8 cellular contexts compared by ENCODE assay signal in genomic region chr7:30771859-30772429, GRCh38. TPM values are rescaled to one million over a fixed set of nuclear protein-coding genes. Genes with fewer than 3 reads are reported as not detected.
A peak's percentile ranks its signal among the peaks of the same experiment; 100 is the strongest.
DNase-seq lines count a peak whose midpoint lies in the region; ATAC-seq and TF ChIP-seq lines count a peak whose summit lies in the region.

No MANE protein-coding gene starts in this region.

- DNase-seq in stimulated activated CD4-positive, alpha-beta T cell treated with anti-CD3 and anti-CD28 coated beads, Interleukin-15, amount 100 ng/mL, for 24 hours: peak; percentile 18
- no peak for DNase-seq in stimulated activated CD4-positive, alpha-beta T cell treated with anti-CD3 and anti-CD28 coated beads, Interleukin-4, amount 100 ng/mL, for 4 hours
- peak in 1 of 2 experiments; percentile 26 for DNase-seq in HL-60 (ENCODE audit: low read depth in 1 of 2, low spot score in 1 of 2)
- DNase-seq in activated naive CD8-positive, alpha-beta T cell treated with anti-CD3 and anti-CD28 coated beads for 36 hours: no peak
- no peak for DNase-seq in stimulated activated naive CD8-positive, alpha-beta T cell treated with anti-CD3 and anti-CD28 coated beads, Interleukin-15, amount 100 ng/mL, for 72 hours
- DNase-seq in DMS114 treated with DMSO at 0.1 percent for 48 hours (lab: John Stamatoyannopoulos, UW; ENCODE audit: unreplicated experiment): no peak
- no peak for DNase-seq in DMS153 (lab: John Stamatoyannopoulos, UW)

- H3K4me1 ChIP-seq in iPS-18a (ENCODE audit: control insufficient read depth, low read depth, low read length): no peaks in the 10 kb centered on the region

- H3K27ac Mint-ChIP-seq in activated naive CD8-positive, alpha-beta T cell treated with anti-CD3 and anti-CD28 coated beads for 36 hours: peak overlapping the region; percentile 70
- H3K27ac Mint-ChIP-seq in stimulated activated naive CD8-positive, alpha-beta T cell treated with anti-CD3 and anti-CD28 coated beads, Interleukin-15, amount 100 ng/mL, for 72 hours: peak overlapping the region in 1 of 2 donors; percentile 66

- ATAC-seq in stimulated activated naive CD8-positive, alpha-beta T cell treated with anti-CD3 and anti-CD28 coated beads, Interleukin-15, amount 100 ng/mL, for 72 hours: peak; percentile 45

- H3K9ac ChIP-seq in iPS-18a (ENCODE audit: low read length): peak overlapping the region; percentile 71

- H3K27me3 ChIP-seq in HL-60 (ENCODE audit: insufficient read depth, poor library complexity, severe bottlenecking): no peaks in the 10 kb centered on the region
- H3K27me3 ChIP-seq in iPS-18a (ENCODE audit: control insufficient read depth, insufficient read depth, low read length): peaks cover 4% of the 10 kb centered on the region

- H3K27me3 Mint-ChIP-seq in activated naive CD8-positive, alpha-beta T cell treated with anti-CD3 and anti-CD28 coated beads for 36 hours: no peaks in the 10 kb centered on the region
- peaks cover 7% of the 10 kb centered on the region for H3K27me3 Mint-ChIP-seq in stimulated activated naive CD8-positive, alpha-beta T cell treated with anti-CD3 and anti-CD28 coated beads, Interleukin-15, amount 100 ng/mL, for 72 hours

- no peaks in the 10 kb centered on the region for H3K36me3 Mint-ChIP-seq in activated naive CD8-positive, alpha-beta T cell treated with anti-CD3 and anti-CD28 coated beads for 36 hours

- TF ChIP-seq CTCF in HL-60 (IDR thresholded peaks at IDR 0.05; ENCODE audit: insufficient read depth, low read length): no peak

- no peaks in the 10 kb centered on the region for H3K36me3 ChIP-seq in iPS-18a (ENCODE audit: control insufficient read depth, low read depth, low read length)

- H3K9me3 ChIP-seq in iPS-18a (ENCODE audit: control insufficient read depth, low read depth, low read length): no peaks in the 10 kb centered on the region

- H3K27ac ChIP-seq in HL-60 (replicated peaks): peak overlapping the region; percentile 69
- no peak overlapping the region for H3K27ac ChIP-seq in iPS-18a (ENCODE audit: low read length)

- H3K4me3 ChIP-seq in HL-60 (replicated peaks; ENCODE audit: insufficient read depth, low read length): peak overlapping the region; percentile 74
- H3K4me3 ChIP-seq in iPS-18a (ENCODE audit: low read length): peak overlapping the region; percentile 77

- peak overlapping the region; percentile 74 for H3K4me3 Mint-ChIP-seq in activated naive CD8-positive, alpha-beta T cell treated with anti-CD3 and anti-CD28 coated beads for 36 hours
- H3K4me3 Mint-ChIP-seq in stimulated activated naive CD8-positive, alpha-beta T cell treated with anti-CD3 and anti-CD28 coated beads, Interleukin-15, amount 100 ng/mL, for 72 hours: peak overlapping the region; percentile 77 to 82

- H3K4me1 Mint-ChIP-seq in activated naive CD8-positive, alpha-beta T cell treated with anti-CD3 and anti-CD28 coated beads for 36 hours: peaks cover 4% of the 10 kb centered on the region
- peaks cover 5% of the 10 kb centered on the region for H3K4me1 Mint-ChIP-seq in stimulated activated naive CD8-positive, alpha-beta T cell treated with anti-CD3 and anti-CD28 coated beads, Interleukin-15, amount 100 ng/mL, for 72 hours

- H3K9me3 Mint-ChIP-seq in activated naive CD8-positive, alpha-beta T cell treated with anti-CD3 and anti-CD28 coated beads for 36 hours: no peaks in the 10 kb centered on the region
- no peaks in the 10 kb centered on the region for H3K9me3 Mint-ChIP-seq in stimulated activated naive CD8-positive, alpha-beta T cell treated with anti-CD3 and anti-CD28 coated beads, Interleukin-15, amount 100 ng/mL, for 72 hours

RNA-seq across cellular contexts. Expression of gene MINDY4, which starts 0.7 kb away (rescaled TPM):
- total RNA-seq in activated naive CD8-positive, alpha-beta T cell treated with anti-CD3 and anti-CD28 coated beads for 36 hours: 1 to 10 TPM; 1.6 to 2.0 TPM

RNA-seq across cellular contexts. Expression of gene INMT, which starts 20.0 kb away (rescaled TPM):
- total RNA-seq in activated naive CD8-positive, alpha-beta T cell treated with anti-CD3 and anti-CD28 coated beads for 36 hours: under 1 TPM in 1 of 2 experiments, not detected in 1; 0.08 TPM
